In genomic region chr17:47066841-47067682, GRCh38 we compare ENCODE assay signal across 8 cellular contexts.
DNase-seq lines count a peak whose midpoint lies in the region; ATAC-seq, FAIRE-seq and TF ChIP-seq lines count a peak whose summit lies in the region.

No MANE protein-coding gene starts in this region.

- peak; percentile 14 for TF ChIP-seq CTCF in progenitor cell of endocrine pancreas (IDR thresholded peaks at IDR 0.05; ENCODE audit: unreplicated experiment)

- H3K27ac Mint-ChIP-seq in progenitor cell of endocrine pancreas: peak overlapping the region; percentile 96

- peak; percentile 88 for DNase-seq in NCI-H1694 (lab: John Stamatoyannopoulos, UW)
- peak; percentile 49 to 90 (median 66) for DNase-seq in T-helper 1 cell
- peak; percentile 81 for DNase-seq in amniotic stem cell (lab: John Stamatoyannopoulos, UW)
- DNase-seq in left ventricle myocardium superior: peak; percentile 84
- peak; percentile 51 for DNase-seq in progenitor cell of endocrine pancreas (ENCODE audit: low spot score, unreplicated experiment)
- DNase-seq in ureter (ENCODE audit: low spot score): peak; percentile 79

- peaks cover 10% of the 10 kb centered on the region for H3K4me1 Mint-ChIP-seq in progenitor cell of endocrine pancreas (ENCODE audit: low read depth)

- peak; percentile 89 for FAIRE-seq in G401.6 (lab: Jason Lieb, UNC)

- intact Hi-C loops in left ventricle myocardium superior (cut with micrococcal nuclease): no loop called here

- H3K36me3 Mint-ChIP-seq in progenitor cell of endocrine pancreas (ENCODE audit: insufficient read depth): peaks cover 1% of the 10 kb centered on the region

- no peaks in the 10 kb centered on the region for H3K27me3 Mint-ChIP-seq in progenitor cell of endocrine pancreas

- H3K4me3 Mint-ChIP-seq in progenitor cell of endocrine pancreas (ENCODE audit: low read depth): peak overlapping the region; percentile 94

- ATAC-seq in HG02678 (IDR thresholded peaks at IDR 0.05; ENCODE audit: unreplicated experiment): peak; percentile 81
- ATAC-seq in left ventricle myocardium superior: peak; percentile 96

- H3K9me3 Mint-ChIP-seq in progenitor cell of endocrine pancreas (ENCODE audit: low read depth): no peaks in the 10 kb centered on the region

Comparison
In these comparisons a context has a peak if more than half of its experiments do, and no peak if none do; other contexts are left out.
1. Peak in every context shown above with its lines: DNase-seq and ATAC-seq.